ENCODE assay signal across 16 cellular contexts in genomic region chr11:77236901-77237300, GRCh38.
DNase-seq lines count a peak whose midpoint lies in the region; ATAC-seq and TF ChIP-seq lines count a peak whose summit lies in the region.
"Had no signal": no experiment of that assay in that cellular context is flagged by ENCODE, and none has a peak within 500 bp of the region (broad histone marks: within the 10 kb centered on the region; RNA-seq: fewer than 3 reads in every experiment).

No MANE protein-coding gene starts in this region.

- intact Hi-C loops in mucosa of descending colon (cut with DNase I, micrococcal nuclease) = no loop called here

- peak; percentile 47 for ATAC-seq in mucosa of descending colon
- no peak for ATAC-seq in GM18907 (IDR thresholded peaks at IDR 0.05; ENCODE audit: unreplicated experiment)

- H3K4me3 ChIP-seq in LNCaP clone FGC (ENCODE audit: low read depth, low read length) = no peak overlapping the region
- no peak overlapping the region for H3K4me3 ChIP-seq in fibroblast of mammary gland (ENCODE audit: control insufficient read depth, low read depth, low read length)
- no peak overlapping the region for H3K4me3 ChIP-seq in mucosa of descending colon
- H3K4me3 ChIP-seq: BLaER1 treated with 17β-estradiol and CSF1 and Interleukin-3, amounts not matched to agents 10 nM and 100 nM had no signal

- DNase-seq in EL (peak; percentile 47), LNCaP clone FGC (ENCODE audit: low read depth) (peak; percentile 74), fibroblast of mammary gland (ENCODE audit: low read depth) (peak; percentile 55), mucosa of descending colon (no peak), globus pallidus (ENCODE audit: low spot score) (no peak), germinal center (ENCODE audit: low spot score) (no peak)
- DNase-seq: H9, NCI-H1417, NCI-H187, NCI-H345, NCI-H524 treated with DMSO at 0.1 percent for 48 hours, RPMI8226, SHP77 treated with DMSO at 0.1 percent for 48 hours, SK-N-SH had no signal

- no peaks in the 10 kb centered on the region for H3K4me1 ChIP-seq in mucosa of descending colon (ENCODE audit: low read depth)
- H3K4me1 ChIP-seq: BLaER1 treated with 17β-estradiol and CSF1 and Interleukin-3, amounts not matched to agents 10 nM and 100 nM had no signal

- H3K9me3 ChIP-seq in mucosa of descending colon = no peaks in the 10 kb centered on the region
- H3K9me3 ChIP-seq: SK-N-SH had no signal

- no peaks in the 10 kb centered on the region for H3K36me3 ChIP-seq in mucosa of descending colon (ENCODE audit: low read depth)
- H3K36me3 ChIP-seq: BLaER1 treated with 17β-estradiol and CSF1 and Interleukin-3, amounts not matched to agents 10 nM and 100 nM had no signal

- TF ChIP-seq CTCF in LNCaP clone FGC (IDR thresholded peaks at IDR 0.05; ENCODE audit: control insufficient read depth, extremely low read depth, insufficient read depth) (no peak), fibroblast of mammary gland (conservative IDR thresholded peaks at IDR 0.05; ENCODE audit: control insufficient read depth, insufficient read depth, low read depth, low read length) (no peak), mucosa of descending colon (IDR thresholded peaks at IDR 0.05) (no peak)

Comparison
In these comparisons a context has a peak if more than half of its experiments do, and no peak if none do; other contexts are left out.
1. DNase-seq: peak in EL (single experiment), LNCaP clone FGC (single experiment) and fibroblast of mammary gland (single experiment); none in mucosa of descending colon (0 of 3), globus pallidus (single experiment) and germinal center (single experiment).